Comparison of ENCODE assay signal across 30 cellular contexts in genomic region chr9:8429768-8430167, GRCh38.
DNase-seq lines count a peak whose midpoint lies in the region; ATAC-seq and TF ChIP-seq lines count a peak whose summit lies in the region.
"Had no signal": no experiment of that assay in that cellular context is flagged by ENCODE, and none has a peak within 500 bp of the region (broad histone marks: within the 10 kb centered on the region; RNA-seq: fewer than 3 reads in every experiment).

No MANE protein-coding gene starts in this region.

- H3K36me3 ChIP-seq in brain microvascular endothelial cell (replicated peaks) = no peaks in the 10 kb centered on the region
- H3K36me3 ChIP-seq: adrenal gland, BE2C, stomach, thyroid gland, WERI-Rb-1 had no signal

- no peaks in the 10 kb centered on the region for H3K27me3 ChIP-seq in brain microvascular endothelial cell (replicated peaks)
- H3K27me3 ChIP-seq: adrenal gland, BE2C, body of pancreas, stomach, thyroid gland had no signal

- peaks cover 2% of the 10 kb centered on the region for H3K27me3 Mint-ChIP-seq in activated CD8-positive, alpha-beta T cell treated with anti-CD3 and anti-CD28 coated beads for 36 hours
- no peaks in the 10 kb centered on the region for H3K27me3 Mint-ChIP-seq in activated CD8-positive, alpha-beta T cell treated with anti-CD3 and anti-CD28 coated beads, Interleukin-2, amount 10 ng/mL, durations not matched to agents 7 days and 5 days (ENCODE audit: low read depth)
- H3K27me3 Mint-ChIP-seq in activated naive CD8-positive, alpha-beta T cell treated with anti-CD3 and anti-CD28 coated beads for 36 hours = peaks cover 3% of the 10 kb centered on the region
- H3K27me3 Mint-ChIP-seq: naive B cell had no signal

- in situ Hi-C loops in brain microvascular endothelial cell (cut with HindIII; ENCODE audit: low pct_ligation_motif_present, low sequenced_read_pairs) = no loop called here

- no peak overlapping the region for H3K4me3 ChIP-seq in brain microvascular endothelial cell (ENCODE audit: low read depth, low read length)
- H3K4me3 ChIP-seq: adrenal gland, body of pancreas, K562, psoas muscle, stomach, thyroid gland had no signal

- intact Hi-C loops in activated CD8-positive, alpha-beta T cell treated with anti-CD3 and anti-CD28 coated beads for 36 hours (cut with micrococcal nuclease) = no loop called here

- DNase-seq in activated CD8-positive, alpha-beta T cell treated with anti-CD3 and anti-CD28 coated beads for 36 hours = no peak
- DNase-seq in activated CD8-positive, alpha-beta T cell treated with anti-CD3 and anti-CD28 coated beads, Interleukin-2, amount 10 ng/mL, durations not matched to agents 7 days and 5 days = no peak
- no peak for DNase-seq in activated naive CD8-positive, alpha-beta T cell treated with anti-CD3 and anti-CD28 coated beads for 36 hours
- no peak for DNase-seq in stimulated activated naive CD8-positive, alpha-beta T cell treated with anti-CD3 and anti-CD28 coated beads, Interleukin-15, Interleukin-2, amounts not matched to agents 100 U/mL and 50 U/mL, for 24 hours
- no peak for DNase-seq in HK-2 (ENCODE audit: unreplicated experiment)
- DNase-seq in brain microvascular endothelial cell = no peak
- DNase-seq: activated effector memory CD4-positive, alpha-beta T cell treated with Interleukin-2 at 50 U/mL for 16 hours; adrenal gland; BE2C; body of pancreas; islet precursor cell; left ventricle myocardium superior; naive B cell; NCI-H1105; NCI-H187 treated with DMSO at 0.1 percent for 48 hours; NCI-H2171 treated with DMSO at 0.1 percent for 48 hours; NCI-H524; NK-92 treated with Interleukin-12 subunit alpha and Interleukin-12 subunit beta, amount 100 ng/mL, for 24 hours; occipital lobe; PC-3; psoas muscle; stomach; T-helper 9 cell; thyroid gland; WERI-Rb-1 had no signal

- no peak for TF ChIP-seq CTCF in activated CD8-positive, alpha-beta T cell treated with anti-CD3 and anti-CD28 coated beads for 36 hours (IDR thresholded peaks at IDR 0.05)
- no peak for TF ChIP-seq CTCF in brain microvascular endothelial cell (IDR thresholded peaks at IDR 0.05; ENCODE audit: low read depth, low read length, missing control alignments)

- no peak overlapping the region for H3K4me3 Mint-ChIP-seq in activated CD8-positive, alpha-beta T cell treated with anti-CD3 and anti-CD28 coated beads for 36 hours
- H3K4me3 Mint-ChIP-seq in activated CD8-positive, alpha-beta T cell treated with anti-CD3 and anti-CD28 coated beads, Interleukin-2, amount 10 ng/mL, durations not matched to agents 7 days and 5 days = no peak overlapping the region
- no peak overlapping the region for H3K4me3 Mint-ChIP-seq in activated naive CD8-positive, alpha-beta T cell treated with anti-CD3 and anti-CD28 coated beads for 36 hours
- H3K4me3 Mint-ChIP-seq: naive B cell had no signal

- ATAC-seq in activated CD8-positive, alpha-beta T cell treated with anti-CD3 and anti-CD28 coated beads for 36 hours = peak; percentile 69
- no peak for ATAC-seq in activated CD8-positive, alpha-beta T cell treated with anti-CD3 and anti-CD28 coated beads, Interleukin-2, amount 10 ng/mL, durations not matched to agents 7 days and 5 days
- ATAC-seq in HG03196 (IDR thresholded peaks at IDR 0.05; ENCODE audit: unreplicated experiment) (peak; percentile 53), GM18498 (IDR thresholded peaks at IDR 0.05; ENCODE audit: unreplicated experiment) (no peak)
- peak; percentile 55 for ATAC-seq in stimulated activated naive CD8-positive, alpha-beta T cell treated with anti-CD3 and anti-CD28 coated beads, Interleukin-15, Interleukin-2, amounts not matched to agents 100 U/mL and 50 U/mL, for 24 hours
- ATAC-seq: body of pancreas, K562, left ventricle myocardium superior, PC-3, psoas muscle, Right ventricle myocardium inferior, SK-N-SH treated with all-trans-retinoic acid at 6 μM for 48 hours had no signal

- CTCF ChIA-PET in activated CD8-positive, alpha-beta T cell treated with anti-CD3 and anti-CD28 coated beads for 36 hours (lab: Charles Lee) = interaction anchor here (2.2 kb wide), 1 partner anchor 11 kb away, joined by 5 read pairs; no protein-coding TSS in a partner anchor
- CTCF ChIA-PET in activated CD8-positive, alpha-beta T cell treated with anti-CD3 and anti-CD28 coated beads, Interleukin-2, amount 10 ng/mL, durations not matched to agents 7 days and 5 days (lab: Charles Lee) = no interaction called here

- POLR2A ChIA-PET in activated CD8-positive, alpha-beta T cell treated with anti-CD3 and anti-CD28 coated beads for 36 hours (lab: Charles Lee) = interaction anchor here (0.9 kb wide), 1 partner anchor 54 kb away, joined by 4 read pairs; no protein-coding TSS in a partner anchor
- POLR2A ChIA-PET in activated CD8-positive, alpha-beta T cell treated with anti-CD3 and anti-CD28 coated beads, Interleukin-2, amount 10 ng/mL, durations not matched to agents 7 days and 5 days (lab: Charles Lee) = no interaction called here

- H3K27ac ChIP-seq in brain microvascular endothelial cell = no peak overlapping the region
- H3K27ac ChIP-seq: adrenal gland, body of pancreas, psoas muscle, stomach, thyroid gland, WERI-Rb-1 had no signal

- H3K27ac Mint-ChIP-seq in activated CD8-positive, alpha-beta T cell treated with anti-CD3 and anti-CD28 coated beads for 36 hours = peak overlapping the region; percentile 26
- H3K27ac Mint-ChIP-seq in activated CD8-positive, alpha-beta T cell treated with anti-CD3 and anti-CD28 coated beads, Interleukin-2, amount 10 ng/mL, durations not matched to agents 7 days and 5 days = no peak overlapping the region
- H3K27ac Mint-ChIP-seq in activated naive CD8-positive, alpha-beta T cell treated with anti-CD3 and anti-CD28 coated beads for 36 hours = peak overlapping the region; percentile 93
- H3K27ac Mint-ChIP-seq: naive B cell had no signal

- peaks cover 29% of the 10 kb centered on the region for H3K4me1 Mint-ChIP-seq in activated CD8-positive, alpha-beta T cell treated with anti-CD3 and anti-CD28 coated beads for 36 hours (ENCODE audit: low read depth)
- peaks cover 16% of the 10 kb centered on the region for H3K4me1 Mint-ChIP-seq in activated CD8-positive, alpha-beta T cell treated with anti-CD3 and anti-CD28 coated beads, Interleukin-2, amount 10 ng/mL, durations not matched to agents 7 days and 5 days (ENCODE audit: low read depth)
- peaks cover 48% of the 10 kb centered on the region for H3K4me1 Mint-ChIP-seq in activated naive CD8-positive, alpha-beta T cell treated with anti-CD3 and anti-CD28 coated beads for 36 hours

- H3K9me3 Mint-ChIP-seq in activated CD8-positive, alpha-beta T cell treated with anti-CD3 and anti-CD28 coated beads for 36 hours = no peaks in the 10 kb centered on the region
- H3K9me3 Mint-ChIP-seq in activated CD8-positive, alpha-beta T cell treated with anti-CD3 and anti-CD28 coated beads, Interleukin-2, amount 10 ng/mL, durations not matched to agents 7 days and 5 days (ENCODE audit: insufficient read depth) = no peaks in the 10 kb centered on the region
- peaks cover 9% of the 10 kb centered on the region for H3K9me3 Mint-ChIP-seq in activated naive CD8-positive, alpha-beta T cell treated with anti-CD3 and anti-CD28 coated beads for 36 hours
- H3K9me3 Mint-ChIP-seq: naive B cell had no signal

- no peaks in the 10 kb centered on the region for H3K36me3 Mint-ChIP-seq in activated CD8-positive, alpha-beta T cell treated with anti-CD3 and anti-CD28 coated beads for 36 hours (ENCODE audit: low read depth)
- no peaks in the 10 kb centered on the region for H3K36me3 Mint-ChIP-seq in activated CD8-positive, alpha-beta T cell treated with anti-CD3 and anti-CD28 coated beads, Interleukin-2, amount 10 ng/mL, durations not matched to agents 7 days and 5 days (ENCODE audit: low read depth)
- peaks cover 9% of the 10 kb centered on the region for H3K36me3 Mint-ChIP-seq in activated naive CD8-positive, alpha-beta T cell treated with anti-CD3 and anti-CD28 coated beads for 36 hours
- H3K36me3 Mint-ChIP-seq: naive B cell had no signal

Comparison
In these comparisons a context has a peak if more than half of its experiments do, and no peak if none do; other contexts are left out.
1. ATAC-seq: peak in activated CD8-positive, alpha-beta T cell treated with anti-CD3 and anti-CD28 coated beads for 36 hours (single experiment), HG03196 (single experiment) and stimulated activated naive CD8-positive, alpha-beta T cell treated with anti-CD3 and anti-CD28 coated beads, Interleukin-15, Interleukin-2, amounts not matched to agents 100 U/mL and 50 U/mL, for 24 hours (single experiment); none in activated CD8-positive, alpha-beta T cell treated with anti-CD3 and anti-CD28 coated beads, Interleukin-2, amount 10 ng/mL, durations not matched to agents 7 days and 5 days (single experiment) and GM18498 (single experiment).